ENCODE assay signal across 8 cellular contexts in the genomic region with DNA sequence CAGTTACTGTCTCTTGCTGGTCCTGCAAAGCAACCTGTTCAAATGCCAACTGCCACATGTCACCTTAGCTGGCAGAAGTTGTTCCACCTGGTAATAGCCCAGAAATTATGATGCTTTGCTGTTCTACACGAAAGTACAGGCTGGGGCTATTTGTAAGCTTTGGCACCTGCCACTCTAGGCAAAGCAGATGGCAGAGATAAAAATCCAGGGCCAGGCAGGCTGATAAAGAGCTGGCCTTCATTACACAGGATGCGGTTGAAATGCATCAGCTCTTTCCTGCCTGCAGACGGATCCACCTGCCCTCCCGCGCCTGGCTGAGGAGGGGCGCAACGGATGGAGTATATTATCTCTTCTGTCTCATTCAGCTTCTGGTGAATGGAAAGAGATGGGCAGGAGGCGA. TPM values are rescaled to one million over a fixed set of nuclear protein-coding genes. Genes with fewer than 3 reads are reported as not detected.
DNase-seq lines count a peak whose midpoint lies in the region; ATAC-seq, FAIRE-seq and TF ChIP-seq lines count a peak whose summit lies in the region.

No MANE protein-coding gene starts in this region.

- H2BK5ac ChIP-seq in trophoblast cell (ENCODE audit: low read depth, low read length, poor library complexity), result no peak overlapping the region

- no peaks in the 10 kb centered on the region for H3K79me2 ChIP-seq in trophoblast cell (ENCODE audit: control insufficient read depth, insufficient read depth, low read length, poor library complexity)

- TF ChIP-seq CTCF in Peyer's patch (IDR thresholded peaks at IDR 0.05) (peak in 1 of 6 experiments; percentile 7), testis (IDR thresholded peaks at IDR 0.05) (no peak)

- H3K27ac Mint-ChIP-seq in activated T-cell treated with anti-CD3 and anti-CD28 coated beads, Interleukin-2, amount 50 U/mL, for 72 hours, result no peak overlapping the region

- no peak overlapping the region for H2BK120ac ChIP-seq in trophoblast cell (ENCODE audit: insufficient read depth, low read length, poor library complexity)

- H3K4me3 Mint-ChIP-seq in activated T-cell treated with anti-CD3 and anti-CD28 coated beads, Interleukin-2, amount 50 U/mL, for 72 hours, result peak overlapping the region in 1 of 2 donors; percentile 36

- intact Hi-C loops in testis (cut with DNase I; ENCODE audit: low total_unique reads), result loop anchor here (10.0 kb wide), 1 partner anchor 281 kb away; no protein-coding TSS in a partner anchor

- peaks cover 91% of the 10 kb centered on the region for H3K4me1 Mint-ChIP-seq in activated T-cell treated with anti-CD3 and anti-CD28 coated beads, Interleukin-2, amount 50 U/mL, for 72 hours (ENCODE audit: low read depth)

- no peaks in the 10 kb centered on the region for H3K36me3 ChIP-seq in Peyer's patch
- no peaks in the 10 kb centered on the region for H3K36me3 ChIP-seq in small intestine (ENCODE audit: control insufficient read depth in 2 of 2, insufficient read depth in 2 of 2, low read length in 2 of 2)
- no peaks in the 10 kb centered on the region for H3K36me3 ChIP-seq in testis (ENCODE audit: low read depth, missing control alignments)
- H3K36me3 ChIP-seq in trophoblast cell (ENCODE audit: control insufficient read depth in 1 of 2, insufficient read depth in 2 of 2, low read length in 2 of 2), result no peaks in the 10 kb centered on the region

- ATAC-seq in GM18909 (IDR thresholded peaks at IDR 0.05; ENCODE audit: poor library complexity, unreplicated experiment) (peak; percentile 58), HG03108 (IDR thresholded peaks at IDR 0.05; ENCODE audit: unreplicated experiment) (no peak)
- ATAC-seq in activated T-cell treated with anti-CD3 and anti-CD28 coated beads, Interleukin-2, amount 50 U/mL, for 72 hours (replicated peaks in 1 of 2), result peak; percentile 8 to 34

- peaks cover 4 to 8% of the 10 kb centered on the region in 2 donors for H3K9me3 Mint-ChIP-seq in activated T-cell treated with anti-CD3 and anti-CD28 coated beads, Interleukin-2, amount 50 U/mL, for 72 hours

- H3K4me3 ChIP-seq in Peyer's patch, result no peak overlapping the region
- H3K4me3 ChIP-seq in small intestine (ENCODE audit: low read depth in 1 of 2, low read length in 2 of 2), result no peak overlapping the region
- H3K4me3 ChIP-seq in testis, result no peak overlapping the region
- no peak overlapping the region for H3K4me3 ChIP-seq in trophoblast cell (ENCODE audit: low read depth, low read length)

- H4K8ac ChIP-seq in trophoblast cell (ENCODE audit: low read depth, low read length), result no peak overlapping the region

- H3K36me3 Mint-ChIP-seq in activated T-cell treated with anti-CD3 and anti-CD28 coated beads, Interleukin-2, amount 50 U/mL, for 72 hours (ENCODE audit: insufficient read depth in 2 of 2), result peaks cover 9 to 14% of the 10 kb centered on the region in 2 donors

- H3K9me3 ChIP-seq in Peyer's patch (no peaks in the 10 kb centered on the region), small intestine (ENCODE audit: control insufficient read depth, low read depth) (no peaks in the 10 kb centered on the region), testis (no peaks in the 10 kb centered on the region), trophoblast cell (ENCODE audit: insufficient read depth, low read depth, low read length) (peaks cover 3% of the 10 kb centered on the region)

- no peak overlapping the region for H2BK12ac ChIP-seq in trophoblast cell (ENCODE audit: low read length)

- H4K91ac ChIP-seq in trophoblast cell (ENCODE audit: low read depth, low read length), result no peak overlapping the region

- no peak overlapping the region for H3K4me2 ChIP-seq in trophoblast cell (ENCODE audit: low read length)

- no peak for TF ChIP-seq POLR2A in Peyer's patch (IDR thresholded peaks at IDR 0.05)
- no peak for TF ChIP-seq POLR2A in testis (IDR thresholded peaks at IDR 0.05)

- H3K9ac ChIP-seq in trophoblast cell (ENCODE audit: low read length), result no peak overlapping the region

- no peaks in the 10 kb centered on the region for H3K27me3 Mint-ChIP-seq in activated T-cell treated with anti-CD3 and anti-CD28 coated beads, Interleukin-2, amount 50 U/mL, for 72 hours (ENCODE audit: low read depth)

- peak; percentile 55 to 77 (median 68) for DNase-seq in Peyer's patch
- peak; percentile 53 to 58 for DNase-seq in activated T-cell treated with anti-CD3 and anti-CD28 coated beads, Interleukin-2, amount 50 U/mL, for 72 hours
- DNase-seq in small intestine, result peak; percentile 54
- no peak for DNase-seq in putamen (ENCODE audit: low spot score)
- no peak for DNase-seq in testis
- DNase-seq in trophoblast cell, result no peak

- H3K79me1 ChIP-seq in trophoblast cell (ENCODE audit: low read length), result no peaks in the 10 kb centered on the region

- no peak overlapping the region for H3K4ac ChIP-seq in trophoblast cell (ENCODE audit: low read depth, low read length)

- FAIRE-seq in small intestine (lab: Jason Lieb, UNC), result no peak

- H3K23ac ChIP-seq in trophoblast cell (ENCODE audit: low read length), result no peak overlapping the region

- peak overlapping the region in 3 of 4 donors; percentile 27 to 59 (median 44) for H3K27ac ChIP-seq in Peyer's patch
- H3K27ac ChIP-seq in small intestine (ENCODE audit: low read depth in 1 of 2, low read length in 1 of 2), result peak overlapping the region in 1 of 2 donors; percentile 53
- no peak overlapping the region for H3K27ac ChIP-seq in testis
- H3K27ac ChIP-seq in trophoblast cell (ENCODE audit: low read depth, low read length), result no peak overlapping the region

- no peak overlapping the region for H3K18ac ChIP-seq in trophoblast cell (ENCODE audit: low read length)

- H3K14ac ChIP-seq in trophoblast cell (ENCODE audit: low read length), result no peak overlapping the region

- H3K27me3 ChIP-seq in Peyer's patch (no peaks in the 10 kb centered on the region), small intestine (ENCODE audit: control insufficient read depth in 2 of 2, insufficient read depth in 2 of 2, low read length in 2 of 2) (no peaks in the 10 kb centered on the region), testis (no peaks in the 10 kb centered on the region), trophoblast cell (ENCODE audit: insufficient read depth, low read length) (no peaks in the 10 kb centered on the region)

- no peak overlapping the region for H4K12ac ChIP-seq in trophoblast cell (ENCODE audit: low read depth, low read length)

- H3K4me1 ChIP-seq in Peyer's patch (peaks cover 0 to 21% (median 0%) of the 10 kb centered on the region in 4 donors), small intestine (ENCODE audit: control insufficient read depth in 2 of 2, insufficient read depth in 1 of 2, low read depth in 1 of 2, low read length in 1 of 2) (no peaks in the 10 kb centered on the region), testis (no peaks in the 10 kb centered on the region), trophoblast cell (ENCODE audit: control insufficient read depth in 1 of 2, insufficient read depth in 2 of 2, low read length in 2 of 2) (no peaks in the 10 kb centered on the region)

- no peak overlapping the region for H2AK5ac ChIP-seq in trophoblast cell (ENCODE audit: low read length)

- 0 to 25% (median 10%) methylated on average over 8 of the region's 8 CpGs for WGBS in small intestine, 3 donors
- 27 to 41% methylated on average over 6 to 8 of the region's 8 CpGs for WGBS in testis, 2 donors
- no CpG with 5 or more reads among the region's 8 CpGs for WGBS in trophoblast cell (ENCODE audit: extremely low coverage, insufficient coverage, insufficient read length)

- no peak overlapping the region for H2AFZ ChIP-seq in trophoblast cell (ENCODE audit: insufficient read depth, low read length, poor library complexity)

RNA-seq across cellular contexts. Expression of gene KDM8, which starts 29.3 kb away (rescaled TPM):
- total RNA-seq in Peyer's patch, result 100 to 1,000 TPM in 1 of 4 donors, 10 to 100 TPM in 3; 22.3 to 130 (median 40.9) TPM
- 10 to 100 TPM; 12.8 to 16.2 TPM for total RNA-seq in activated T-cell treated with anti-CD3 and anti-CD28 coated beads, Interleukin-2, amount 50 U/mL, for 72 hours
- polyA plus RNA-seq in small intestine, result 100 to 1,000 TPM in 1 of 3 donors, 10 to 100 TPM in 1, 1 to 10 TPM in 1; 8.7 to 117 (median 67.6) TPM
- 10 to 100 TPM in 1 of 2 donors, 1 to 10 TPM in 1; 8.3 to 14.7 TPM for total RNA-seq in testis
- polyA plus RNA-seq in testis (ENCODE audit: insufficient read depth, low read depth, low replicate concordance), result 5.7 TPM
- polyA plus RNA-seq in trophoblast cell (2013), result 1.7 and 1.8 TPM in 2 replicates

Comparison
In these comparisons a context has a peak if more than half of its experiments do, and no peak if none do; other contexts are left out.
1. DNase-seq: peak in Peyer's patch (3 of 3), activated T-cell treated with anti-CD3 and anti-CD28 coated beads, Interleukin-2, amount 50 U/mL, for 72 hours (2 of 2) and small intestine (single experiment); none in putamen (single experiment), testis (single experiment) and trophoblast cell (0 of 2).
2. H3K27ac ChIP-seq: peak in Peyer's patch (3 of 4); none in testis (0 of 2) and trophoblast cell (single experiment).